In the genomic region with DNA sequence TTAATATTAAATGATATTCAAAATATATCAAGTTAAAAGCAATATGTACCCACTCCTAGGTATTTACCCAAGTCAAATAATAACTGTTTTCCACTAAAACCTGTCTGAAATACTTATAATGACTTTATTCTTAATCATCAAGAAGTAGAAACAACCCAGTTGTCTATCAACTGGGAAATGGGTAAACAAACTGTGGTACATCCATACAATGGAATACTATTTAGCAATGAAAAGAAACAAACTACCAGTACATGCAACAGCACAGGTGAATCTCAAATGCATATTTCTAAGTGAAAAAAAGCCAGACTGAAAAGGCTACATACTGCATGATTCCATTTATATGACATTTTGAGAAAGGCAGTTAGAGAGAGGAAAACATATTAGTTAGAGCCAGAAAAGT, we compare ENCODE assay signal across 31 cellular contexts.
"Had no signal": no experiment of that assay in that cellular context is flagged by ENCODE, and none has a peak within 500 bp of the region (broad histone marks: within the 10 kb centered on the region; RNA-seq: fewer than 3 reads in every experiment).

No MANE protein-coding gene starts in this region.

- H3K9me3 ChIP-seq: adrenal gland, ascending aorta, body of pancreas had no signal

- H3K4me1 ChIP-seq: adrenal gland, ascending aorta, body of pancreas, breast epithelium had no signal

- H3K27me3 ChIP-seq: adrenal gland, ascending aorta, body of pancreas, brain microvascular endothelial cell, breast epithelium, cardiac muscle cell had no signal

- DNase-seq: activated effector memory CD4-positive, alpha-beta T cell treated with anti-CD3 and anti-CD28 coated beads, Interleukin-2, amount 50 U/mL, for 16 hours; activated effector memory CD4-positive, alpha-beta T cell treated with Interleukin-2 at 50 U/mL for 16 hours; activated gamma-delta T cell; activated gamma-delta T cell treated with Interleukin-2 at 50 U/mL for 16 hours; activated naive CD4-positive, alpha-beta T cell; activated naive CD4-positive, alpha-beta T cell treated with anti-CD3 and anti-CD28 coated beads for 36 hours; activated naive CD4-positive, alpha-beta T cell treated with anti-CD3 and anti-CD28 coated beads, Interleukin-2, amount 10 ng/mL, durations not matched to agents 7 days and 5 days; activated naive CD4-positive, alpha-beta T cell treated with anti-CD3 and anti-CD28 coated beads, Interleukin-2, amount 50 U/mL, for 16 hours; activated naive CD4-positive, alpha-beta T cell treated with Interleukin-2 at 50 U/mL for 16 hours; activated naive CD8-positive, alpha-beta T cell treated with anti-CD3 and anti-CD28 coated beads for 36 hours; activated naive CD8-positive, alpha-beta T cell treated with anti-CD3 and anti-CD28 coated beads, Interleukin-2, amount 10 ng/mL, durations not matched to agents 7 days and 5 days; activated naive CD8-positive, alpha-beta T cell treated with anti-CD3 and anti-CD28 coated beads, Interleukin-2, amount 50 U/mL, for 24 hours; activated T-cell treated with anti-CD3 and anti-CD28 coated beads, Interleukin-2, amount 50 U/mL, for 24 hours; activated T-cell treated with anti-CD3 and anti-CD28 coated beads, Interleukin-2, amount 50 U/mL, for 4 hours; activated T-cell treated with anti-CD3 and anti-CD28 coated beads, Interleukin-2, amount 50 U/mL, for 48 hours; activated T-cell treated with anti-CD3 and anti-CD28 coated beads, Interleukin-2, amount 50 U/mL, for 72 hours; adrenal gland; amniotic stem cell; amygdala; anterior cingulate cortex; aorta; body of pancreas; brain microvascular endothelial cell; caudate nucleus; central memory CD4-positive, alpha-beta T cell; cerebellar nuclear complex had no signal

- H3K36me3 ChIP-seq: adrenal gland, ascending aorta, brain microvascular endothelial cell, breast epithelium, cardiac muscle cell had no signal

- H3K4me3 ChIP-seq: adrenal gland, ascending aorta, body of pancreas, breast epithelium, cardiac muscle cell had no signal

- ATAC-seq: activated naive CD4-positive, alpha-beta T cell treated with anti-CD3 and anti-CD28 coated beads, Interleukin-2, amount 50 U/mL, for 72 hours; activated naive CD8-positive, alpha-beta T cell treated with anti-CD3 and anti-CD28 coated beads, Interleukin-2, amount 50 U/mL, for 24 hours; activated T-cell treated with anti-CD3 and anti-CD28 coated beads, Interleukin-2, amount 50 U/mL, for 4 hours; activated T-cell treated with anti-CD3 and anti-CD28 coated beads, Interleukin-2, amount 50 U/mL, for 72 hours; activated T-helper 17 cell treated with anti-CD3 and anti-CD28 coated beads, Interleukin-2, amount 50 U/mL, for 72 hours; body of pancreas had no signal

- H3K27ac ChIP-seq: adrenal gland, ascending aorta, body of pancreas, brain microvascular endothelial cell, breast epithelium, cardiac muscle cell had no signal
